Comparison of ENCODE assay signal across 1 cellular context in the genomic region with DNA sequence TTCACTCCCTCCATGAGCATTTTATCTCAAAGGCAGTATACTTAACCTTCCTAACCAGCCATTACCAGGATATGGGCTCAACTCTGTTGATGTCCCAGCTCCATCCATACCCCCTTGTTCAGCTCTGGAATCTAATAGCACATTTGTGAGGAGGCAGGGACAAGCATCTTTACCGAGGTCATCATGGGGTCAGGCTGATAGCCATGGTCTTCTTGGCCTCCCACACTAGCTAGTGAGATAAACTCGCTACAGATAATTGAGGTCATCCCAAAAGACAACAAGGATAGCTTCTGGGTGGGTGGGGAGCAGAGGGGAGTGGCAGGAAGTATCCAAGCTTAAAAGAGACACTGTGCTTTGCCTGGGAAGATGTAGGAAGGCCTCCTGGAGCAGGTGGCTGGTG.
TF ChIP-seq lines count a peak whose summit lies in the region.

No MANE protein-coding gene starts in this region.

TF ChIP-seq in K562, 482 proteins besides CTCF, POLR2A, EP300 and RAD21 (continues in another document):
- TF ChIP-seq, protein P1, sequence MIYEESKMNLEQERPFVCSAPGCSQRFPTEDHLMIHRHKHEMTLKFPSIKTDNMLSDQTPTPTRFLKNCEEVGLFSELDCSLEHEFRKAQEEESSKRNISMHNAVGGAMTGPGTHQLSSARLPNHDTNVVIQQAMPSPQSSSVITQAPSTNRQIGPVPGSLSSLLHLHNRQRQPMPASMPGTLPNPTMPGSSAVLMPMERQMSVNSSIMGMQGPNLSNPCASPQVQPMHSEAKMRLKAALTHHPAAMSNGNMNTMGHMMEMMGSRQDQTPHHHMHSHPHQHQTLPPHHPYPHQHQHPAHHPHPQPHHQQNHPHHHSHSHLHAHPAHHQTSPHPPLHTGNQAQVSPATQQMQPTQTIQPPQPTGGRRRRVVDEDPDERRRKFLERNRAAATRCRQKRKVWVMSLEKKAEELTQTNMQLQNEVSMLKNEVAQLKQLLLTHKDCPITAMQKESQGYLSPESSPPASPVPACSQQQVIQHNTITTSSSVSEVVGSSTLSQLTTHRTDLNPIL (CRISPR knock-in tag; IDR thresholded peaks at IDR 0.05) = no peak
- peak; percentile 73; the same call in 1 of the 2 replicates for TF ChIP-seq MECOM (CRISPR knock-in tag; IDR thresholded peaks at IDR 0.05)
- no peak for TF ChIP-seq GTF2F1 (IDR thresholded peaks at IDR 0.05; ENCODE audit: low read depth, low read length)
- TF ChIP-seq ZNF644 (tag; IDR thresholded peaks at IDR 0.05; ENCODE audit: low read depth) = no peak
- TF ChIP-seq KLF13 (tag; IDR thresholded peaks at IDR 0.05; ENCODE audit: borderline replicate concordance, low read depth) = no peak
- no peak for TF ChIP-seq FOS (IDR thresholded peaks at IDR 0.05; ENCODE audit: extremely low read depth, insufficient read length)
- TF ChIP-seq, protein P2, sequence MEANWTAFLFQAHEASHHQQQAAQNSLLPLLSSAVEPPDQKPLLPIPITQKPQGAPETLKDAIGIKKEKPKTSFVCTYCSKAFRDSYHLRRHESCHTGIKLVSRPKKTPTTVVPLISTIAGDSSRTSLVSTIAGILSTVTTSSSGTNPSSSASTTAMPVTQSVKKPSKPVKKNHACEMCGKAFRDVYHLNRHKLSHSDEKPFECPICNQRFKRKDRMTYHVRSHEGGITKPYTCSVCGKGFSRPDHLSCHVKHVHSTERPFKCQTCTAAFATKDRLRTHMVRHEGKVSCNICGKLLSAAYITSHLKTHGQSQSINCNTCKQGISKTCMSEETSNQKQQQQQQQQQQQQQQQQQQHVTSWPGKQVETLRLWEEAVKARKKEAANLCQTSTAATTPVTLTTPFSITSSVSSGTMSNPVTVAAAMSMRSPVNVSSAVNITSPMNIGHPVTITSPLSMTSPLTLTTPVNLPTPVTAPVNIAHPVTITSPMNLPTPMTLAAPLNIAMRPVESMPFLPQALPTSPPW (CRISPR knock-in tag; IDR thresholded peaks at IDR 0.05) = 0 out of 2 replicates have a peak, but pooled peaks have one; percentile 24
- TF ChIP-seq, protein P3, sequence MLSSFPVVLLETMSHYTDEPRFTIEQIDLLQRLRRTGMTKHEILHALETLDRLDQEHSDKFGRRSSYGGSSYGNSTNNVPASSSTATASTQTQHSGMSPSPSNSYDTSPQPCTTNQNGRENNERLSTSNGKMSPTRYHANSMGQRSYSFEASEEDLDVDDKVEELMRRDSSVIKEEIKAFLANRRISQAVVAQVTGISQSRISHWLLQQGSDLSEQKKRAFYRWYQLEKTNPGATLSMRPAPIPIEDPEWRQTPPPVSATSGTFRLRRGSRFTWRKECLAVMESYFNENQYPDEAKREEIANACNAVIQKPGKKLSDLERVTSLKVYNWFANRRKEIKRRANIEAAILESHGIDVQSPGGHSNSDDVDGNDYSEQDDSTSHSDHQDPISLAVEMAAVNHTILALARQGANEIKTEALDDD (IDR thresholded peaks at IDR 0.05) = peak; percentile 80
- TF ChIP-seq NCOA1 (IDR thresholded peaks at IDR 0.05; ENCODE audit: low read depth) = no peak
- peak in 1 of 2 experiments; percentile 43; a peak in 1 of 4 replicates for TF ChIP-seq TEAD1 (CRISPR knock-in tag; IDR thresholded peaks at IDR 0.05)
- TF ChIP-seq ERF (CRISPR knock-in tag; IDR thresholded peaks at IDR 0.05) = no peak
- TF ChIP-seq RCOR1 (IDR thresholded peaks at IDR 0.05; ENCODE audit: borderline replicate concordance in 1 of 2, low read depth in 2 of 2, low read length in 2 of 2) = peak in 1 of 2 experiments; percentile 86; a peak in 2 of 4 replicates
- no peak for TF ChIP-seq GTF2E2 (tag; IDR thresholded peaks at IDR 0.05)
- TF ChIP-seq, protein P4, sequence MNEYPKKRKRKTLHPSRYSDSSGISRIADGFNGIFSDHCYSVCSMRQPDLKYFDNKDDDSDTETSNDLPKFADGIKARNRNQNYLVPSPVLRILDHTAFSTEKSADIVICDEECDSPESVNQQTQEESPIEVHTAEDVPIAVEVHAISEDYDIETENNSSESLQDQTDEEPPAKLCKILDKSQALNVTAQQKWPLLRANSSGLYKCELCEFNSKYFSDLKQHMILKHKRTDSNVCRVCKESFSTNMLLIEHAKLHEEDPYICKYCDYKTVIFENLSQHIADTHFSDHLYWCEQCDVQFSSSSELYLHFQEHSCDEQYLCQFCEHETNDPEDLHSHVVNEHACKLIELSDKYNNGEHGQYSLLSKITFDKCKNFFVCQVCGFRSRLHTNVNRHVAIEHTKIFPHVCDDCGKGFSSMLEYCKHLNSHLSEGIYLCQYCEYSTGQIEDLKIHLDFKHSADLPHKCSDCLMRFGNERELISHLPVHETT (CRISPR knock-in tag; conservative IDR thresholded peaks at IDR 0.05 in 1 of 2, IDR thresholded peaks at IDR 0.05 in 1 of 2) = peak in 1 of 2 experiments; percentile 3; a peak in 1 of 4 replicates
- peak; percentile 29; the same call in 1 of the 2 replicates for TF ChIP-seq NR2C1 (IDR thresholded peaks at IDR 0.05)
- peak; percentile 75 for TF ChIP-seq NR2C1 (tag; IDR thresholded peaks at IDR 0.05)
- no peak for TF ChIP-seq PHF20 (IDR thresholded peaks at IDR 0.05; ENCODE audit: partially characterized antibody)
- TF ChIP-seq, protein P5, sequence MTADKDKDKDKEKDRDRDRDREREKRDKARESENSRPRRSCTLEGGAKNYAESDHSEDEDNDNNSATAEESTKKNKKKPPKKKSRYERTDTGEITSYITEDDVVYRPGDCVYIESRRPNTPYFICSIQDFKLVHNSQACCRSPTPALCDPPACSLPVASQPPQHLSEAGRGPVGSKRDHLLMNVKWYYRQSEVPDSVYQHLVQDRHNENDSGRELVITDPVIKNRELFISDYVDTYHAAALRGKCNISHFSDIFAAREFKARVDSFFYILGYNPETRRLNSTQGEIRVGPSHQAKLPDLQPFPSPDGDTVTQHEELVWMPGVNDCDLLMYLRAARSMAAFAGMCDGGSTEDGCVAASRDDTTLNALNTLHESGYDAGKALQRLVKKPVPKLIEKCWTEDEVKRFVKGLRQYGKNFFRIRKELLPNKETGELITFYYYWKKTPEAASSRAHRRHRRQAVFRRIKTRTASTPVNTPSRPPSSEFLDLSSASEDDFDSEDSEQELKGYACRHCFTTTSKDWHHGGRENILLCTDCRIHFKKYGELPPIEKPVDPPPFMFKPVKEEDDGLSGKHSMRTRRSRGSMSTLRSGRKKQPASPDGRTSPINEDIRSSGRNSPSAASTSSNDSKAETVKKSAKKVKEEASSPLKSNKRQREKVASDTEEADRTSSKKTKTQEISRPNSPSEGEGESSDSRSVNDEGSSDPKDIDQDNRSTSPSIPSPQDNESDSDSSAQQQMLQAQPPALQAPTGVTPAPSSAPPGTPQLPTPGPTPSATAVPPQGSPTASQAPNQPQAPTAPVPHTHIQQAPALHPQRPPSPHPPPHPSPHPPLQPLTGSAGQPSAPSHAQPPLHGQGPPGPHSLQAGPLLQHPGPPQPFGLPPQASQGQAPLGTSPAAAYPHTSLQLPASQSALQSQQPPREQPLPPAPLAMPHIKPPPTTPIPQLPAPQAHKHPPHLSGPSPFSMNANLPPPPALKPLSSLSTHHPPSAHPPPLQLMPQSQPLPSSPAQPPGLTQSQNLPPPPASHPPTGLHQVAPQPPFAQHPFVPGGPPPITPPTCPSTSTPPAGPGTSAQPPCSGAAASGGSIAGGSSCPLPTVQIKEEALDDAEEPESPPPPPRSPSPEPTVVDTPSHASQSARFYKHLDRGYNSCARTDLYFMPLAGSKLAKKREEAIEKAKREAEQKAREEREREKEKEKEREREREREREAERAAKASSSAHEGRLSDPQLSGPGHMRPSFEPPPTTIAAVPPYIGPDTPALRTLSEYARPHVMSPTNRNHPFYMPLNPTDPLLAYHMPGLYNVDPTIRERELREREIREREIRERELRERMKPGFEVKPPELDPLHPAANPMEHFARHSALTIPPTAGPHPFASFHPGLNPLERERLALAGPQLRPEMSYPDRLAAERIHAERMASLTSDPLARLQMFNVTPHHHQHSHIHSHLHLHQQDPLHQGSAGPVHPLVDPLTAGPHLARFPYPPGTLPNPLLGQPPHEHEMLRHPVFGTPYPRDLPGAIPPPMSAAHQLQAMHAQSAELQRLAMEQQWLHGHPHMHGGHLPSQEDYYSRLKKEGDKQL (CRISPR knock-in tag; IDR thresholded peaks at IDR 0.05; ENCODE audit: borderline replicate concordance) = no peak
- TF ChIP-seq SRSF9 (IDR thresholded peaks at IDR 0.05; ENCODE audit: borderline replicate concordance, low read depth, low read length) = no peak
- no peak for TF ChIP-seq NR2C2 (CRISPR knock-in tag; IDR thresholded peaks at IDR 0.05)
- TF ChIP-seq NR2C2 (tag; IDR thresholded peaks at IDR 0.05) = peak; percentile 66
- 0 out of 2 replicates have a peak, but pooled peaks have one; percentile 10 for TF ChIP-seq DPF2 (IDR thresholded peaks at IDR 0.05)
- TF ChIP-seq JUNB (CRISPR knock-in tag; conservative IDR thresholded peaks at IDR 0.05) = no peak
- no peak for TF ChIP-seq TAF7 (tag; IDR thresholded peaks at IDR 0.05)
- TF ChIP-seq, protein P6, sequence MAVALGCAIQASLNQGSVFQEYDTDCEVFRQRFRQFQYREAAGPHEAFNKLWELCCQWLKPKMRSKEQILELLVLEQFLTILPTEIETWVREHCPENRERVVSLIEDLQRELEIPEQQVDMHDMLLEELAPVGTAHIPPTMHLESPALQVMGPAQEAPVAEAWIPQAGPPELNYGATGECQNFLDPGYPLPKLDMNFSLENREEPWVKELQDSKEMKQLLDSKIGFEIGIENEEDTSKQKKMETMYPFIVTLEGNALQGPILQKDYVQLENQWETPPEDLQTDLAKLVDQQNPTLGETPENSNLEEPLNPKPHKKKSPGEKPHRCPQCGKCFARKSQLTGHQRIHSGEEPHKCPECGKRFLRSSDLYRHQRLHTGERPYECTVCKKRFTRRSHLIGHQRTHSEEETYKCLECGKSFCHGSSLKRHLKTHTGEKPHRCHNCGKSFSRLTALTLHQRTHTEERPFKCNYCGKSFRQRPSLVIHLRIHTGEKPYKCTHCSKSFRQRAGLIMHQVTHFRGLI (CRISPR knock-in tag; IDR thresholded peaks at IDR 0.05) = no peak
- TF ChIP-seq ZNF146 (CRISPR knock-in tag; IDR thresholded peaks at IDR 0.05; ENCODE audit: unreplicated experiment) = no peak
- TF ChIP-seq CTBP1 (IDR thresholded peaks at IDR 0.05; ENCODE audit: borderline replicate concordance) = peak; percentile 75; the same call in 1 of the 2 replicates
- TF ChIP-seq NCOA2 (IDR thresholded peaks at IDR 0.05; ENCODE audit: partially characterized antibody in 2 of 2) = no peak
- TF ChIP-seq DACH1 (IDR thresholded peaks at IDR 0.05; ENCODE audit: partially characterized antibody) = no peak
- TF ChIP-seq ZNF134 (CRISPR knock-in tag; conservative IDR thresholded peaks at IDR 0.05) = no peak
- TF ChIP-seq CBFA2T3 (IDR thresholded peaks at IDR 0.05) = peak; percentile 33; the same call in 1 of the 2 replicates
- TF ChIP-seq, protein P7, sequence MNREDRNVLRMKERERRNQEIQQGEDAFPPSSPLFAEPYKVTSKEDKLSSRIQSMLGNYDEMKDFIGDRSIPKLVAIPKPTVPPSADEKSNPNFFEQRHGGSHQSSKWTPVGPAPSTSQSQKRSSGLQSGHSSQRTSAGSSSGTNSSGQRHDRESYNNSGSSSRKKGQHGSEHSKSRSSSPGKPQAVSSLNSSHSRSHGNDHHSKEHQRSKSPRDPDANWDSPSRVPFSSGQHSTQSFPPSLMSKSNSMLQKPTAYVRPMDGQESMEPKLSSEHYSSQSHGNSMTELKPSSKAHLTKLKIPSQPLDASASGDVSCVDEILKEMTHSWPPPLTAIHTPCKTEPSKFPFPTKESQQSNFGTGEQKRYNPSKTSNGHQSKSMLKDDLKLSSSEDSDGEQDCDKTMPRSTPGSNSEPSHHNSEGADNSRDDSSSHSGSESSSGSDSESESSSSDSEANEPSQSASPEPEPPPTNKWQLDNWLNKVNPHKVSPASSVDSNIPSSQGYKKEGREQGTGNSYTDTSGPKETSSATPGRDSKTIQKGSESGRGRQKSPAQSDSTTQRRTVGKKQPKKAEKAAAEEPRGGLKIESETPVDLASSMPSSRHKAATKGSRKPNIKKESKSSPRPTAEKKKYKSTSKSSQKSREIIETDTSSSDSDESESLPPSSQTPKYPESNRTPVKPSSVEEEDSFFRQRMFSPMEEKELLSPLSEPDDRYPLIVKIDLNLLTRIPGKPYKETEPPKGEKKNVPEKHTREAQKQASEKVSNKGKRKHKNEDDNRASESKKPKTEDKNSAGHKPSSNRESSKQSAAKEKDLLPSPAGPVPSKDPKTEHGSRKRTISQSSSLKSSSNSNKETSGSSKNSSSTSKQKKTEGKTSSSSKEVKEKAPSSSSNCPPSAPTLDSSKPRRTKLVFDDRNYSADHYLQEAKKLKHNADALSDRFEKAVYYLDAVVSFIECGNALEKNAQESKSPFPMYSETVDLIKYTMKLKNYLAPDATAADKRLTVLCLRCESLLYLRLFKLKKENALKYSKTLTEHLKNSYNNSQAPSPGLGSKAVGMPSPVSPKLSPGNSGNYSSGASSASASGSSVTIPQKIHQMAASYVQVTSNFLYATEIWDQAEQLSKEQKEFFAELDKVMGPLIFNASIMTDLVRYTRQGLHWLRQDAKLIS (CRISPR knock-in tag; IDR thresholded peaks at IDR 0.05) = no peak
- TF ChIP-seq, protein P8, sequence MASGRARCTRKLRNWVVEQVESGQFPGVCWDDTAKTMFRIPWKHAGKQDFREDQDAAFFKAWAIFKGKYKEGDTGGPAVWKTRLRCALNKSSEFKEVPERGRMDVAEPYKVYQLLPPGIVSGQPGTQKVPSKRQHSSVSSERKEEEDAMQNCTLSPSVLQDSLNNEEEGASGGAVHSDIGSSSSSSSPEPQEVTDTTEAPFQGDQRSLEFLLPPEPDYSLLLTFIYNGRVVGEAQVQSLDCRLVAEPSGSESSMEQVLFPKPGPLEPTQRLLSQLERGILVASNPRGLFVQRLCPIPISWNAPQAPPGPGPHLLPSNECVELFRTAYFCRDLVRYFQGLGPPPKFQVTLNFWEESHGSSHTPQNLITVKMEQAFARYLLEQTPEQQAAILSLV (tag; IDR thresholded peaks at IDR 0.05) = no peak
- no peak for TF ChIP-seq SNIP1 (IDR thresholded peaks at IDR 0.05; ENCODE audit: low read depth)
- TF ChIP-seq HOXB6 (CRISPR knock-in tag; IDR thresholded peaks at IDR 0.05; ENCODE audit: borderline replicate concordance) = no peak
- no peak for TF ChIP-seq SP1 (CRISPR knock-in tag; IDR thresholded peaks at IDR 0.05)
- TF ChIP-seq, protein P9, sequence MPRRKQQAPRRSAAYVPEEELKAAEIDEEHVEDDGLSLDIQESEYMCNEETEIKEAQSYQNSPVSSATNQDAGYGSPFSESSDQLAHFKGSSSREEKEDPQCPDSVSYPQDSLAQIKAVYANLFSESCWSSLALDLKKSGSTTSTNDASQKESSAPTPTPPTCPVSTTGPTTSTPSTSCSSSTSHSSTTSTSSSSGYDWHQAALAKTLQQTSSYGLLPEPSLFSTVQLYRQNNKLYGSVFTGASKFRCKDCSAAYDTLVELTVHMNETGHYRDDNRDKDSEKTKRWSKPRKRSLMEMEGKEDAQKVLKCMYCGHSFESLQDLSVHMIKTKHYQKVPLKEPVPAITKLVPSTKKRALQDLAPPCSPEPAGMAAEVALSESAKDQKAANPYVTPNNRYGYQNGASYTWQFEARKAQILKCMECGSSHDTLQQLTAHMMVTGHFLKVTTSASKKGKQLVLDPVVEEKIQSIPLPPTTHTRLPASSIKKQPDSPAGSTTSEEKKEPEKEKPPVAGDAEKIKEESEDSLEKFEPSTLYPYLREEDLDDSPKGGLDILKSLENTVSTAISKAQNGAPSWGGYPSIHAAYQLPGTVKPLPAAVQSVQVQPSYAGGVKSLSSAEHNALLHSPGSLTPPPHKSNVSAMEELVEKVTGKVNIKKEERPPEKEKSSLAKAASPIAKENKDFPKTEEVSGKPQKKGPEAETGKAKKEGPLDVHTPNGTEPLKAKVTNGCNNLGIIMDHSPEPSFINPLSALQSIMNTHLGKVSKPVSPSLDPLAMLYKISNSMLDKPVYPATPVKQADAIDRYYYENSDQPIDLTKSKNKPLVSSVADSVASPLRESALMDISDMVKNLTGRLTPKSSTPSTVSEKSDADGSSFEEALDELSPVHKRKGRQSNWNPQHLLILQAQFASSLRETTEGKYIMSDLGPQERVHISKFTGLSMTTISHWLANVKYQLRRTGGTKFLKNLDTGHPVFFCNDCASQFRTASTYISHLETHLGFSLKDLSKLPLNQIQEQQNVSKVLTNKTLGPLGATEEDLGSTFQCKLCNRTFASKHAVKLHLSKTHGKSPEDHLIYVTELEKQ (CRISPR knock-in tag; IDR thresholded peaks at IDR 0.05) = no peak
